Comparison of ENCODE assay signal across 7 cellular contexts in the genomic region with DNA sequence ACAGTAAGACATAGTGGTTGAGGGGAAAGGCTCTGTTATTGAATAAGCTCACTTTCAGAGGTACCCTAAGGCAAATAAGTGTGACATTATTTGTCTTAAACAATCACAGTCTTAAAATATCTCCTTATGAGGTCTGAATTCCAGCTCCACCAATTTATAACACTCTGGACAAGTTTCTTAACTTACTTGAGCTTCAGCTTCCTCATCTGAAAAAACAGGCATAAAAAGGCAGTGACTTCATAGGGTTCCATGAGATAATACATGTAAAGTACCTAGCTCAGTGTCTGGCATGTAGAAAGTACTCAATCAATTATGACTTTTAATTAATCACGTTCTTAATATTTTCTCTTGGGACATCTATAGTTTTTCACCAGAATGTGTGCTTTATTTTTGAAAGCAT.
"Had no signal": no experiment of that assay in that cellular context is flagged by ENCODE, and none has a peak within 500 bp of the region (broad histone marks: within the 10 kb centered on the region; RNA-seq: fewer than 3 reads in every experiment).

No MANE protein-coding gene starts in this region.

- DNase-seq: H9, HCEC 1CT, IMR-90 had no signal

- H3K4me3 ChIP-seq: GM23338, K562 had no signal

- H3K27ac ChIP-seq: HL-60 had no signal

- H3K4me3 Mint-ChIP-seq: GM23338, H9 had no signal

- ATAC-seq: GM23338, HepG2, K562 had no signal

- H3K9me3 Mint-ChIP-seq: GM23338, H9 had no signal

- H3K27ac Mint-ChIP-seq: GM23338, H9 had no signal
